Comparison of ENCODE assay signal across 8 cellular contexts in genomic region chr12:118055144-118055557, GRCh38. TPM values are rescaled to one million over a fixed set of nuclear protein-coding genes. Genes with fewer than 3 reads are reported as not detected.
DNase-seq lines count a peak whose midpoint lies in the region; ATAC-seq and TF ChIP-seq lines count a peak whose summit lies in the region.

No MANE protein-coding gene starts in this region.

- H3K9me3 ChIP-seq in heart left ventricle (no peaks in the 10 kb centered on the region), sigmoid colon (no peaks in the 10 kb centered on the region)

- H3K9me3 Mint-ChIP-seq in activated T-helper 1 cell treated with anti-CD3 and anti-CD28 coated beads, Interleukin-12 subunit alpha, Interleukin-12 subunit beta, Interleukin-2, Interleukin-4 antibody, amounts not matched to agents 30 ng/mL and 10 ng/mL and 1 ng/mL, durations not matched to agents 14 hours and 24 hours and 36 hours, result no peaks in the 10 kb centered on the region

- peak; percentile 95 for TF ChIP-seq CTCF in 22Rv1 (IDR thresholded peaks at IDR 0.05)
- peak; percentile 78 for TF ChIP-seq CTCF in GM12873 (IDR thresholded peaks at IDR 0.05; ENCODE audit: insufficient read depth, low read depth, low read length, missing control alignments)
- TF ChIP-seq CTCF in heart left ventricle (IDR thresholded peaks at IDR 0.05), result peak; percentile 36 to 71 (median 53)
- TF ChIP-seq CTCF in sigmoid colon (IDR thresholded peaks at IDR 0.05), result peak in 2 of 4 experiments; percentile 27 to 52

- H3K27me3 Mint-ChIP-seq in activated T-helper 1 cell treated with anti-CD3 and anti-CD28 coated beads, Interleukin-12 subunit alpha, Interleukin-12 subunit beta, Interleukin-2, Interleukin-4 antibody, amounts not matched to agents 30 ng/mL and 10 ng/mL and 1 ng/mL, durations not matched to agents 14 hours and 24 hours and 36 hours (ENCODE audit: insufficient read depth), result no peaks in the 10 kb centered on the region

- H3K4me3 Mint-ChIP-seq in activated T-helper 1 cell treated with anti-CD3 and anti-CD28 coated beads, Interleukin-12 subunit alpha, Interleukin-12 subunit beta, Interleukin-2, Interleukin-4 antibody, amounts not matched to agents 30 ng/mL and 10 ng/mL and 1 ng/mL, durations not matched to agents 14 hours and 24 hours and 36 hours, result peak overlapping the region; percentile 60

- intact Hi-C loops in activated T-helper 1 cell treated with anti-CD3 and anti-CD28 coated beads, Interleukin-12 subunit alpha, Interleukin-12 subunit beta, Interleukin-2, Interleukin-4 antibody, amounts not matched to agents 30 ng/mL and 10 ng/mL and 1 ng/mL, durations not matched to agents 14 hours and 24 hours and 36 hours (cut with micrococcal nuclease), result loop anchor here (1.0 to 5.0 kb wide), 4 partner anchors 10 to 180 kb away; partner anchors contain the start of genes KSR2 and RFC5
- intact Hi-C loops in heart left ventricle (cut with DNase I) (no loop called here), sigmoid colon (cut with DNase I) (no loop called here)

- H3K36me3 ChIP-seq in heart left ventricle (peaks cover 0 to 20% (median 17%) of the 10 kb centered on the region in 9 donors), sigmoid colon (peaks cover 0 to 22% (median 4%) of the 10 kb centered on the region in 4 donors)

- peak overlapping the region; percentile 50 for H3K27ac Mint-ChIP-seq in activated T-helper 1 cell treated with anti-CD3 and anti-CD28 coated beads, Interleukin-12 subunit alpha, Interleukin-12 subunit beta, Interleukin-2, Interleukin-4 antibody, amounts not matched to agents 30 ng/mL and 10 ng/mL and 1 ng/mL, durations not matched to agents 14 hours and 24 hours and 36 hours

- TF ChIP-seq POLR2A in heart left ventricle (IDR thresholded peaks at IDR 0.05) (no peak), sigmoid colon (IDR thresholded peaks at IDR 0.05) (no peak)

- DNase-seq in RKO (ENCODE audit: low spot score) (peak; percentile 78), heart left ventricle (no peak), sigmoid colon (no peak)
- DNase-seq in activated T-helper 1 cell treated with anti-CD3 and anti-CD28 coated beads, Interleukin-12 subunit alpha, Interleukin-12 subunit beta, Interleukin-2, Interleukin-4 antibody, amounts not matched to agents 30 ng/mL and 10 ng/mL and 1 ng/mL, durations not matched to agents 14 hours and 24 hours and 36 hours (ENCODE audit: low spot score), result peak; percentile 55
- DNase-seq in stimulated activated CD4-positive, alpha-beta T cell treated with anti-CD3 and anti-CD28 coated beads, Interleukin-2, amount 100 ng/mL, for 4 hours (ENCODE audit: low read depth), result peak; percentile 51

- WGBS in heart left ventricle, 4 donors, result 60 to 72% (median 68%) methylated on average over 2 of the region's 2 CpGs
- WGBS in sigmoid colon, 2 donors, result 69 to 82% methylated on average over 2 of the region's 2 CpGs

- peaks cover 37% of the 10 kb centered on the region for H3K36me3 Mint-ChIP-seq in activated T-helper 1 cell treated with anti-CD3 and anti-CD28 coated beads, Interleukin-12 subunit alpha, Interleukin-12 subunit beta, Interleukin-2, Interleukin-4 antibody, amounts not matched to agents 30 ng/mL and 10 ng/mL and 1 ng/mL, durations not matched to agents 14 hours and 24 hours and 36 hours (ENCODE audit: low read depth)

- H3K4me3 ChIP-seq in heart left ventricle, result no peak overlapping the region
- no peak overlapping the region for H3K4me3 ChIP-seq in sigmoid colon

- peak; percentile 79 for ATAC-seq in HG03159 (IDR thresholded peaks at IDR 0.05; ENCODE audit: unreplicated experiment)
- no peak for ATAC-seq in heart left ventricle

- peaks cover 61% of the 10 kb centered on the region for H3K4me1 Mint-ChIP-seq in activated T-helper 1 cell treated with anti-CD3 and anti-CD28 coated beads, Interleukin-12 subunit alpha, Interleukin-12 subunit beta, Interleukin-2, Interleukin-4 antibody, amounts not matched to agents 30 ng/mL and 10 ng/mL and 1 ng/mL, durations not matched to agents 14 hours and 24 hours and 36 hours (ENCODE audit: low read depth)

- peaks cover 10 to 82% (median 67%) of the 10 kb centered on the region in 12 donors for H3K4me1 ChIP-seq in heart left ventricle
- peaks cover 0 to 47% (median 42%) of the 10 kb centered on the region in 4 donors for H3K4me1 ChIP-seq in sigmoid colon

- H3K27me3 ChIP-seq in heart left ventricle (no peaks in the 10 kb centered on the region), sigmoid colon (no peaks in the 10 kb centered on the region)

- no peak for TF ChIP-seq EP300 in sigmoid colon (IDR thresholded peaks at IDR 0.05)

- H3K27ac ChIP-seq in 22Rv1, result peak overlapping the region; percentile 89
- H3K27ac ChIP-seq in heart left ventricle, result peak overlapping the region in 11 of 12 donors; percentile 0 to 73 (median 50)
- H3K27ac ChIP-seq in sigmoid colon, result peak overlapping the region in 2 of 4 donors; percentile 14 to 32

RNA-seq across cellular contexts. Expression of gene WSB2, which starts 5.8 kb away (rescaled TPM):
- 122 and 127 TPM in 2 replicates for total RNA-seq in activated T-helper 1 cell treated with anti-CD3 and anti-CD28 coated beads, Interleukin-12 subunit alpha, Interleukin-12 subunit beta, Interleukin-2, Interleukin-4 antibody, amounts not matched to agents 30 ng/mL and 10 ng/mL and 1 ng/mL, durations not matched to agents 14 hours and 24 hours and 36 hours
- total RNA-seq in heart left ventricle (100 to 1,000 TPM in 8 of 9 donors, 10 to 100 TPM in 1; 89.1 to 162 (median 105) TPM), sigmoid colon (10 to 100 TPM; 50.2 to 64.0 (median 55.6) TPM)
- polyA plus RNA-seq in heart left ventricle (100 to 1,000 TPM in 1 of 2 donors, 10 to 100 TPM in 1; 51.8 to 152 TPM), sigmoid colon (100 to 1,000 TPM in 2 of 3 donors, 10 to 100 TPM in 1; 58.9 to 160 (median 105) TPM)

RNA-seq across cellular contexts. Expression of gene RFC5, which starts 38.6 kb away (rescaled TPM):
- 73.8 and 87.0 TPM in 2 replicates for total RNA-seq in activated T-helper 1 cell treated with anti-CD3 and anti-CD28 coated beads, Interleukin-12 subunit alpha, Interleukin-12 subunit beta, Interleukin-2, Interleukin-4 antibody, amounts not matched to agents 30 ng/mL and 10 ng/mL and 1 ng/mL, durations not matched to agents 14 hours and 24 hours and 36 hours
- total RNA-seq in heart left ventricle (1 to 10 TPM; 3.5 to 6.9 (median 4.7) TPM), sigmoid colon (10 to 100 TPM in 2 of 4 donors, 1 to 10 TPM in 2; 6.9 to 12.7 (median 9.7) TPM)
- polyA plus RNA-seq in heart left ventricle (1 to 10 TPM; 2.3 to 8.2 TPM), sigmoid colon (10 to 100 TPM in 2 of 3 donors, 1 to 10 TPM in 1; 9.5 to 15.1 (median 12.0) TPM)

RNA-seq across cellular contexts. Expression of gene VSIG10, which starts 48.7 kb away (rescaled TPM):
- 15.1 and 16.0 TPM in 2 replicates for total RNA-seq in activated T-helper 1 cell treated with anti-CD3 and anti-CD28 coated beads, Interleukin-12 subunit alpha, Interleukin-12 subunit beta, Interleukin-2, Interleukin-4 antibody, amounts not matched to agents 30 ng/mL and 10 ng/mL and 1 ng/mL, durations not matched to agents 14 hours and 24 hours and 36 hours
- total RNA-seq in heart left ventricle, result 10 to 100 TPM in 6 of 9 donors, 1 to 10 TPM in 3; 6.9 to 17.7 (median 10.7) TPM
- 10 to 100 TPM in 1 of 2 donors, 1 to 10 TPM in 1; 6.3 to 11.3 TPM for polyA plus RNA-seq in heart left ventricle
- 10 to 100 TPM; 22.2 to 31.1 (median 23.5) TPM for total RNA-seq in sigmoid colon
- polyA plus RNA-seq in sigmoid colon, result 10 to 100 TPM; 28.5 to 59.9 (median 34.2) TPM

Comparison
In these comparisons a context has a peak if more than half of its experiments do, and no peak if none do; other contexts are left out.
1. DNase-seq: peak in RKO (single experiment), activated T-helper 1 cell treated with anti-CD3 and anti-CD28 coated beads, Interleukin-12 subunit alpha, Interleukin-12 subunit beta, Interleukin-2, Interleukin-4 antibody, amounts not matched to agents 30 ng/mL and 10 ng/mL and 1 ng/mL, durations not matched to agents 14 hours and 24 hours and 36 hours (single experiment) and stimulated activated CD4-positive, alpha-beta T cell treated with anti-CD3 and anti-CD28 coated beads, Interleukin-2, amount 100 ng/mL, for 4 hours (single experiment); none in heart left ventricle (0 of 5) and sigmoid colon (single experiment).